In genomic region chr4:165965503-165965902, GRCh38 we compare ENCODE assay signal across 14 cellular contexts.
"Had no signal": no experiment of that assay in that cellular context is flagged by ENCODE, and none has a peak within 500 bp of the region (broad histone marks: within the 10 kb centered on the region; RNA-seq: fewer than 3 reads in every experiment).

No MANE protein-coding gene starts in this region.

- H3K4me3 ChIP-seq: hepatocyte, lower lobe of right lung, right atrium auricular region, stomach, thoracic aorta had no signal

- H3K4me3 Mint-ChIP-seq: activated CD4-positive, alpha-beta memory T cell treated with anti-CD3 and anti-CD28 coated beads for 36 hours; activated naive CD8-positive, alpha-beta T cell treated with anti-CD3 and anti-CD28 coated beads for 36 hours; activated T-cell treated with anti-CD3 and anti-CD28 coated beads, Interleukin-2, amount 50 U/mL, for 4 hours had no signal

- ATAC-seq: activated T-cell treated with anti-CD3 and anti-CD28 coated beads, Interleukin-2, amount 50 U/mL, for 4 hours; lower lobe of right lung had no signal

- FAIRE-seq: endothelial cell of umbilical vein, small intestine had no signal

- H3K4me1 Mint-ChIP-seq: activated naive CD8-positive, alpha-beta T cell treated with anti-CD3 and anti-CD28 coated beads for 36 hours had no signal

- H3K27me3 ChIP-seq: hepatocyte, right atrium auricular region, stomach had no signal

- H3K4me1 ChIP-seq: lower lobe of right lung, right atrium auricular region, stomach had no signal

- H3K27ac ChIP-seq: hepatocyte, lower lobe of right lung, right atrium auricular region, stomach, thoracic aorta, VCaP had no signal

- H3K36me3 ChIP-seq: lower lobe of right lung, right atrium auricular region, stomach, thoracic aorta had no signal

- H3K9me3 ChIP-seq: lower lobe of right lung, thoracic aorta had no signal

- H3K36me3 Mint-ChIP-seq: activated CD4-positive, alpha-beta memory T cell treated with anti-CD3 and anti-CD28 coated beads for 36 hours; activated naive CD8-positive, alpha-beta T cell treated with anti-CD3 and anti-CD28 coated beads for 36 hours had no signal

- H3K27ac Mint-ChIP-seq: activated CD4-positive, alpha-beta memory T cell treated with anti-CD3 and anti-CD28 coated beads for 36 hours; activated naive CD8-positive, alpha-beta T cell treated with anti-CD3 and anti-CD28 coated beads for 36 hours had no signal

- DNase-seq: activated CD4-positive, alpha-beta memory T cell treated with anti-CD3 and anti-CD28 coated beads for 36 hours; activated effector memory CD4-positive, alpha-beta T cell treated with anti-CD3 and anti-CD28 coated beads, Interleukin-2, amount 50 U/mL, for 16 hours; activated naive CD8-positive, alpha-beta T cell treated with anti-CD3 and anti-CD28 coated beads for 36 hours; activated T-cell treated with anti-CD3 and anti-CD28 coated beads, Interleukin-2, amount 50 U/mL, for 4 hours; lower lobe of right lung; midbrain; small intestine; stomach; T-helper 9 cell had no signal

- H3K27me3 Mint-ChIP-seq: activated CD4-positive, alpha-beta memory T cell treated with anti-CD3 and anti-CD28 coated beads for 36 hours; activated naive CD8-positive, alpha-beta T cell treated with anti-CD3 and anti-CD28 coated beads for 36 hours had no signal
